Comparison of ENCODE assay signal across 8 cellular contexts in the genomic region with DNA sequence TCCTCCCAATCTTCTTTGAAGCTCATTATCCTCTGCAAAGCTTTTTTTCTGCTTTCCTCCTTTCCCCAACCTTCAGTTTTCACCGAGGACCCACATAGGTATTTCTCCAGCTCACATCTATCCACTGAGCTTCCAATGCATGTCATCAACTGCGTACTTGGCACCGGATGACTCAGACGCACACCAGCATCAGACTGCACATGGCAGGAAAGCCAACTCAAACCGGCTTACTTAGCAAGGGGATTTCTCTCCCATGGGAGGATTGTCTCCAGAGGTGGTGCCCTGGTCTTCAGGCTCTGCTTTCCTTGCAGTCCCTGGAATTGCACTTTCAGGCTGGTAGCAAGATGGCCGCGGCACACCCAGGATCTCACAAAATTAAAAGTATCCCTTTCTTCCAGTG. TPM values are rescaled to one million over a fixed set of nuclear protein-coding genes. Genes with fewer than 3 reads are reported as not detected.
A peak's percentile ranks its signal among the peaks of the same experiment; 100 is the strongest.
DNase-seq lines count a peak whose midpoint lies in the region; TF ChIP-seq lines count a peak whose summit lies in the region.

No MANE protein-coding gene starts in this region.

- 46 to 92% methylated on average over 5 to 6 of the region's 7 CpGs for WGBS in esophagus squamous epithelium, 2 donors

- TF ChIP-seq CTCF in esophagus squamous epithelium (IDR thresholded peaks at IDR 0.05): no peak

- peak; percentile 65 for DNase-seq in ELR (ENCODE audit: low read depth)
- no peak for DNase-seq in activated CD4-positive, alpha-beta T cell treated with anti-CD3 and anti-CD28 coated beads, Interleukin-2, amount 10 ng/mL, durations not matched to agents 24 days and 14 days
- no peak for DNase-seq in esophagus squamous epithelium (lab: John Stamatoyannopoulos, UW)
- no peak for DNase-seq in NCI-H345 treated with DMSO at 0.1 percent for 48 hours (lab: John Stamatoyannopoulos, UW; ENCODE audit: unreplicated experiment)
- DNase-seq in C1 segment of cervical spinal cord (lab: John Stamatoyannopoulos, UW): no peak
- no peak for DNase-seq in NCI-H187 treated with DMSO at 0.1 percent for 48 hours (lab: John Stamatoyannopoulos, UW)
- DNase-seq in NCI-H1417 (lab: John Stamatoyannopoulos, UW): no peak

- H3K36me3 ChIP-seq in esophagus squamous epithelium (peaks cover 0 to 3% (median 0%) of the 10 kb centered on the region in 3 donors), rectal smooth muscle tissue (ENCODE audit: control insufficient read depth, insufficient read depth, low read length) (no peaks in the 10 kb centered on the region)

- H3K27me3 ChIP-seq in esophagus squamous epithelium: no peaks in the 10 kb centered on the region
- no peaks in the 10 kb centered on the region for H3K27me3 ChIP-seq in rectal smooth muscle tissue (ENCODE audit: control insufficient read depth, insufficient read depth, low read length)

- no peaks in the 10 kb centered on the region for H3K27me3 Mint-ChIP-seq in activated CD4-positive, alpha-beta T cell treated with anti-CD3 and anti-CD28 coated beads, Interleukin-2, amount 10 ng/mL, durations not matched to agents 24 days and 14 days

- no peak for TF ChIP-seq POLR2A in esophagus squamous epithelium (IDR thresholded peaks at IDR 0.05)

- H3K27ac Mint-ChIP-seq in activated CD4-positive, alpha-beta T cell treated with anti-CD3 and anti-CD28 coated beads, Interleukin-2, amount 10 ng/mL, durations not matched to agents 24 days and 14 days: peak overlapping the region; percentile 94

- H3K9ac ChIP-seq in rectal smooth muscle tissue (ENCODE audit: low read length): no peak overlapping the region

- H3K9me3 ChIP-seq in esophagus squamous epithelium: no peaks in the 10 kb centered on the region

- no peaks in the 10 kb centered on the region for H3K9me3 Mint-ChIP-seq in activated CD4-positive, alpha-beta T cell treated with anti-CD3 and anti-CD28 coated beads, Interleukin-2, amount 10 ng/mL, durations not matched to agents 24 days and 14 days

- peak overlapping the region; percentile 82 to 99 (median 98) for H3K27ac ChIP-seq in esophagus squamous epithelium
- H3K27ac ChIP-seq in rectal smooth muscle tissue (ENCODE audit: low read depth, low read length): peak overlapping the region; percentile 98

- peak overlapping the region; percentile 94 for H3K4me3 Mint-ChIP-seq in activated CD4-positive, alpha-beta T cell treated with anti-CD3 and anti-CD28 coated beads, Interleukin-2, amount 10 ng/mL, durations not matched to agents 24 days and 14 days

- H3K36me3 Mint-ChIP-seq in activated CD4-positive, alpha-beta T cell treated with anti-CD3 and anti-CD28 coated beads, Interleukin-2, amount 10 ng/mL, durations not matched to agents 24 days and 14 days (ENCODE audit: low read depth): peaks cover 4% of the 10 kb centered on the region

- peaks cover 35% of the 10 kb centered on the region for H3K4me1 Mint-ChIP-seq in activated CD4-positive, alpha-beta T cell treated with anti-CD3 and anti-CD28 coated beads, Interleukin-2, amount 10 ng/mL, durations not matched to agents 24 days and 14 days

- peak overlapping the region in 2 of 4 donors; percentile 98 for H3K4me3 ChIP-seq in esophagus squamous epithelium
- peak overlapping the region; percentile 65 for H3K4me3 ChIP-seq in rectal smooth muscle tissue (ENCODE audit: low read length)

- peaks cover 20 to 45% (median 20%) of the 10 kb centered on the region in 3 donors for H3K4me1 ChIP-seq in esophagus squamous epithelium
- peaks cover 24% of the 10 kb centered on the region for H3K4me1 ChIP-seq in rectal smooth muscle tissue (ENCODE audit: control insufficient read depth, insufficient read depth, low read length)

- intact Hi-C loops in activated CD4-positive, alpha-beta T cell treated with anti-CD3 and anti-CD28 coated beads, Interleukin-2, amount 10 ng/mL, durations not matched to agents 24 days and 14 days (cut with micrococcal nuclease): loop anchor here (5.0 kb wide), 2 partner anchors 132 to 452 kb away; a partner anchor contains a TSS
- intact Hi-C loops in esophagus squamous epithelium (cut with DNase I): loop anchor here (10.0 kb wide), 2 partner anchors 70 to 440 kb away; a partner anchor contains a TSS

RNA-seq across cellular contexts. Expression of a gene that starts 1.7 kb away (rescaled TPM):
- total RNA-seq in activated CD4-positive, alpha-beta T cell treated with anti-CD3 and anti-CD28 coated beads, Interleukin-2, amount 10 ng/mL, durations not matched to agents 24 days and 14 days: 18.0 and 18.7 TPM in 2 replicates
- 10 to 100 TPM; 34.3 to 46.8 (median 39.4) TPM for total RNA-seq in esophagus squamous epithelium
